In genomic region chr2:178479275-178479616, GRCh38 we compare ENCODE assay signal across 1 cellular context.
TF ChIP-seq lines count a peak whose summit lies in the region.

No MANE protein-coding gene starts in this region.

TF ChIP-seq in GM12878, 131 proteins besides CTCF, POLR2A, EP300 and RAD21:
- TF ChIP-seq IKZF2 (IDR thresholded peaks at IDR 0.05) (0 out of 4 replicates have a peak, but pooled peaks of 1 of the 2 experiments have one; percentile 88), IRF4 (IDR thresholded peaks at IDR 0.05; ENCODE audit: low read depth, low read length) (no peak), SUZ12 (IDR thresholded peaks at IDR 0.05; ENCODE audit: unreplicated experiment) (no peak), IKZF1 (conservative IDR thresholded peaks at IDR 0.05) (peak; percentile 80; the same call in 1 of the 2 replicates)
